8 cellular contexts compared by ENCODE assay signal in genomic region chr12:132687211-132688164, GRCh38. TPM values are rescaled to one million over a fixed set of nuclear protein-coding genes. Genes with fewer than 3 reads are reported as not detected.
DNase-seq lines count a peak whose midpoint lies in the region; ATAC-seq lines count a peak whose summit lies in the region.

Gene POLE (minus strand): TSS chr12:132687342. CDS start chr12:132687315, 27 bp downstream.
Gene PXMP2 (plus strand): TSS chr12:132687587. CDS start chr12:132687671, 84 bp downstream.

- H3K9me3 Mint-ChIP-seq in activated CD8-positive, alpha-beta T cell treated with anti-CD3 and anti-CD28 coated beads, Interleukin-2, amount 10 ng/mL, durations not matched to agents 7 days and 5 days (ENCODE audit: insufficient read depth), result no peaks in the 10 kb centered on the region

- H3K4me3 Mint-ChIP-seq in activated CD8-positive, alpha-beta T cell treated with anti-CD3 and anti-CD28 coated beads, Interleukin-2, amount 10 ng/mL, durations not matched to agents 7 days and 5 days, result peak within 1 kb of the TSS; percentile 78

- H3K4me1 Mint-ChIP-seq in activated CD8-positive, alpha-beta T cell treated with anti-CD3 and anti-CD28 coated beads, Interleukin-2, amount 10 ng/mL, durations not matched to agents 7 days and 5 days (ENCODE audit: low read depth), result peaks cover 29% of the 10 kb centered on the region

- peak; percentile 81 for ATAC-seq in GM21360 (IDR thresholded peaks at IDR 0.05; ENCODE audit: unreplicated experiment)
- peak; percentile 94 for ATAC-seq in activated CD8-positive, alpha-beta T cell treated with anti-CD3 and anti-CD28 coated beads, Interleukin-2, amount 10 ng/mL, durations not matched to agents 7 days and 5 days

- POLR2A ChIA-PET in activated CD8-positive, alpha-beta T cell treated with anti-CD3 and anti-CD28 coated beads, Interleukin-2, amount 10 ng/mL, durations not matched to agents 7 days and 5 days (lab: Charles Lee), result interaction anchor here (1.3 kb wide), 1 partner anchor 23 kb away, joined by 6 read pairs; the partner anchor contains the start of gene PGAM5

- no peaks in the 10 kb centered on the region for H3K27me3 Mint-ChIP-seq in activated CD8-positive, alpha-beta T cell treated with anti-CD3 and anti-CD28 coated beads, Interleukin-2, amount 10 ng/mL, durations not matched to agents 7 days and 5 days (ENCODE audit: low read depth)

- CTCF ChIA-PET in activated CD8-positive, alpha-beta T cell treated with anti-CD3 and anti-CD28 coated beads, Interleukin-2, amount 10 ng/mL, durations not matched to agents 7 days and 5 days (lab: Charles Lee), result no interaction called here

- H3K36me3 Mint-ChIP-seq in activated CD8-positive, alpha-beta T cell treated with anti-CD3 and anti-CD28 coated beads, Interleukin-2, amount 10 ng/mL, durations not matched to agents 7 days and 5 days (ENCODE audit: low read depth), result peaks cover 35% of the 10 kb centered on the region

- H3K27ac Mint-ChIP-seq in activated CD8-positive, alpha-beta T cell treated with anti-CD3 and anti-CD28 coated beads, Interleukin-2, amount 10 ng/mL, durations not matched to agents 7 days and 5 days, result peak within 1 kb of the TSS; percentile 90

- peak; percentile 93 for DNase-seq in COLO829 (ENCODE audit: low spot score)
- DNase-seq in HT-29 (ENCODE audit: low spot score), result peak; percentile 94
- peak; percentile 36 for DNase-seq in NK-92 (lab: John Stamatoyannopoulos, UW; ENCODE audit: unreplicated experiment)
- peak; percentile 97 for DNase-seq in activated CD8-positive, alpha-beta T cell treated with anti-CD3 and anti-CD28 coated beads, Interleukin-2, amount 10 ng/mL, durations not matched to agents 7 days and 5 days
- peak; percentile 92 for DNase-seq in effector CD4-positive, alpha-beta T cell
- DNase-seq in lung microvascular endothelial cell (ENCODE audit: low read depth in 2 of 2), result peak; percentile 97
- DNase-seq in stimulated activated CD4-positive, alpha-beta T cell treated with anti-CD3 and anti-CD28 coated beads, TNF-alpha, amount 100 ng/mL, for 4 hours (ENCODE audit: low read depth in 3 of 3), result peak; percentile 86 to 97 (median 89)

RNA-seq across cellular contexts. Expression of gene POLE, which starts in this region (rescaled TPM):
- total RNA-seq in HT-29 (2014; rRNA removed; shearing (Covaris generic)), result 86.0 and 104 TPM in 2 replicates
- 100 to 1,000 TPM; 200 to 202 TPM for total RNA-seq in activated CD8-positive, alpha-beta T cell treated with anti-CD3 and anti-CD28 coated beads, Interleukin-2, amount 10 ng/mL, durations not matched to agents 7 days and 5 days
- total RNA-seq in lung microvascular endothelial cell, result 16.1 and 27.4 TPM in 2 replicates

RNA-seq across cellular contexts. Expression of gene PXMP2, which starts in this region (rescaled TPM):
- 92.5 and 102 TPM in 2 replicates for total RNA-seq in HT-29 (2014; rRNA removed; shearing (Covaris generic))
- 10 to 100 TPM; 38.0 to 40.6 TPM for total RNA-seq in activated CD8-positive, alpha-beta T cell treated with anti-CD3 and anti-CD28 coated beads, Interleukin-2, amount 10 ng/mL, durations not matched to agents 7 days and 5 days
- total RNA-seq in lung microvascular endothelial cell, result 21.4 and 38.7 TPM in 2 replicates

Comparison
In these comparisons a context has a peak if more than half of its experiments do, and no peak if none do; other contexts are left out.
1. Peak in every context shown above with its lines: DNase-seq and ATAC-seq.
2. DNase-seq: peak in every context shown above with its lines; median percentile 97 in activated CD8-positive, alpha-beta T cell treated with anti-CD3 and anti-CD28 coated beads, Interleukin-2, amount 10 ng/mL, durations not matched to agents 7 days and 5 days; 97 in lung microvascular endothelial cell; 94 in HT-29; 93 in COLO829; 92 in effector CD4-positive, alpha-beta T cell; 89 in stimulated activated CD4-positive, alpha-beta T cell treated with anti-CD3 and anti-CD28 coated beads, TNF-alpha, amount 100 ng/mL, for 4 hours; 36 in NK-92.